ENCODE assay signal across 19 cellular contexts in genomic region chr15:25329685-25330084, GRCh38.
DNase-seq lines count a peak whose midpoint lies in the region; ATAC-seq and TF ChIP-seq lines count a peak whose summit lies in the region.
"Had no signal": no experiment of that assay in that cellular context is flagged by ENCODE, and none has a peak within 500 bp of the region (broad histone marks: within the 10 kb centered on the region; RNA-seq: fewer than 3 reads in every experiment).

No MANE protein-coding gene starts in this region.

- 63 to 75% methylated on average over 2 of the region's 2 CpGs for WGBS in heart right ventricle, 2 donors

- H3K4me3 ChIP-seq in heart right ventricle = no peak overlapping the region
- H3K4me3 ChIP-seq: A549 had no signal

- H3K9me3 Mint-ChIP-seq in activated naive CD8-positive, alpha-beta T cell treated with anti-CD3 and anti-CD28 coated beads, Interleukin-2, amount 50 U/mL, for 24 hours = peaks cover 19% of the 10 kb centered on the region
- peaks cover 18% of the 10 kb centered on the region for H3K9me3 Mint-ChIP-seq in activated naive CD8-positive, alpha-beta T cell treated with anti-CD3 and anti-CD28 coated beads for 36 hours
- H3K9me3 Mint-ChIP-seq in stimulated activated naive B cell treated with anti-CD40 and anti-IgM and Interleukin-4, amounts not matched to agents 10 μg/mL and 1 μg/mL and 100 μg/mL, for 72 hours = peaks cover 5 to 14% of the 10 kb centered on the region in 2 donors

- DNase-seq in activated naive CD8-positive, alpha-beta T cell treated with anti-CD3 and anti-CD28 coated beads, Interleukin-2, amount 50 U/mL, for 24 hours = no peak
- DNase-seq in activated naive CD8-positive, alpha-beta T cell treated with anti-CD3 and anti-CD28 coated beads for 36 hours = no peak
- DNase-seq in NAMALWA (ENCODE audit: low spot score) (peak; percentile 84), left kidney (ENCODE audit: low read depth, low spot score) (peak; percentile 62), NCI-H1930 (lab: John Stamatoyannopoulos, UW) (no peak), heart right ventricle (no peak)
- DNase-seq in stimulated activated naive B cell treated with anti-CD40 and anti-IgM and Interleukin-4, amounts not matched to agents 10 μg/mL and 1 μg/mL and 100 μg/mL, for 72 hours = no peak
- no peak for DNase-seq in effector CD8-positive, alpha-beta T cell (lab: John Stamatoyannopoulos, UW)
- DNase-seq: CD4-positive, CD25-positive, alpha-beta regulatory T cell; DMS153; GDM1; KBM-7; NCI-H1105; NCI-H146; NCI-H2081 had no signal

- H3K4me1 Mint-ChIP-seq in activated naive CD8-positive, alpha-beta T cell treated with anti-CD3 and anti-CD28 coated beads, Interleukin-2, amount 50 U/mL, for 24 hours = peaks cover 22% of the 10 kb centered on the region
- peaks cover 6% of the 10 kb centered on the region for H3K4me1 Mint-ChIP-seq in activated naive CD8-positive, alpha-beta T cell treated with anti-CD3 and anti-CD28 coated beads for 36 hours
- peaks cover 35 to 59% of the 10 kb centered on the region in 2 donors for H3K4me1 Mint-ChIP-seq in stimulated activated naive B cell treated with anti-CD40 and anti-IgM and Interleukin-4, amounts not matched to agents 10 μg/mL and 1 μg/mL and 100 μg/mL, for 72 hours
- H3K4me1 Mint-ChIP-seq: CD4-positive, CD25-positive, alpha-beta regulatory T cell had no signal

- H3K9me3 ChIP-seq in heart right ventricle = peaks cover 0 to 9% (median 0%) of the 10 kb centered on the region in 11 donors
- H3K9me3 ChIP-seq: A549 had no signal

- H3K36me3 ChIP-seq in heart right ventricle = peaks cover 0 to 24% (median 6%) of the 10 kb centered on the region in 9 donors

- no peak for TF ChIP-seq CTCF in heart right ventricle (IDR thresholded peaks at IDR 0.05)

- H3K27ac ChIP-seq in heart right ventricle = no peak overlapping the region
- H3K27ac ChIP-seq: A549, HL-60 had no signal

- no peaks in the 10 kb centered on the region for H3K27me3 ChIP-seq in heart right ventricle

- H3K36me3 Mint-ChIP-seq in activated naive CD8-positive, alpha-beta T cell treated with anti-CD3 and anti-CD28 coated beads, Interleukin-2, amount 50 U/mL, for 24 hours (ENCODE audit: low read depth) = peaks cover 75% of the 10 kb centered on the region
- peaks cover 82% of the 10 kb centered on the region for H3K36me3 Mint-ChIP-seq in activated naive CD8-positive, alpha-beta T cell treated with anti-CD3 and anti-CD28 coated beads for 36 hours
- peaks cover 65 to 92% of the 10 kb centered on the region in 2 donors for H3K36me3 Mint-ChIP-seq in stimulated activated naive B cell treated with anti-CD40 and anti-IgM and Interleukin-4, amounts not matched to agents 10 μg/mL and 1 μg/mL and 100 μg/mL, for 72 hours

- H3K27me3 Mint-ChIP-seq in activated naive CD8-positive, alpha-beta T cell treated with anti-CD3 and anti-CD28 coated beads, Interleukin-2, amount 50 U/mL, for 24 hours = no peaks in the 10 kb centered on the region
- H3K27me3 Mint-ChIP-seq in activated naive CD8-positive, alpha-beta T cell treated with anti-CD3 and anti-CD28 coated beads for 36 hours = no peaks in the 10 kb centered on the region
- H3K27me3 Mint-ChIP-seq in stimulated activated naive B cell treated with anti-CD40 and anti-IgM and Interleukin-4, amounts not matched to agents 10 μg/mL and 1 μg/mL and 100 μg/mL, for 72 hours = no peaks in the 10 kb centered on the region
- H3K27me3 Mint-ChIP-seq: B cell had no signal

- no peak overlapping the region for H3K4me3 Mint-ChIP-seq in activated naive CD8-positive, alpha-beta T cell treated with anti-CD3 and anti-CD28 coated beads, Interleukin-2, amount 50 U/mL, for 24 hours
- no peak overlapping the region for H3K4me3 Mint-ChIP-seq in activated naive CD8-positive, alpha-beta T cell treated with anti-CD3 and anti-CD28 coated beads for 36 hours
- no peak overlapping the region for H3K4me3 Mint-ChIP-seq in stimulated activated naive B cell treated with anti-CD40 and anti-IgM and Interleukin-4, amounts not matched to agents 10 μg/mL and 1 μg/mL and 100 μg/mL, for 72 hours
- H3K4me3 Mint-ChIP-seq: B cell; CD4-positive, CD25-positive, alpha-beta regulatory T cell had no signal

- ATAC-seq in activated naive CD8-positive, alpha-beta T cell treated with anti-CD3 and anti-CD28 coated beads, Interleukin-2, amount 50 U/mL, for 24 hours = peak; percentile 20
- ATAC-seq in stimulated activated naive B cell treated with anti-CD40 and anti-IgM and Interleukin-4, amounts not matched to agents 10 μg/mL and 1 μg/mL and 100 μg/mL, for 72 hours (replicated peaks) = peak; percentile 73 to 76
- ATAC-seq in heart right ventricle = no peak
- ATAC-seq: A549, Panc1 had no signal

- H3K27ac Mint-ChIP-seq in activated naive CD8-positive, alpha-beta T cell treated with anti-CD3 and anti-CD28 coated beads, Interleukin-2, amount 50 U/mL, for 24 hours = no peak overlapping the region
- no peak overlapping the region for H3K27ac Mint-ChIP-seq in activated naive CD8-positive, alpha-beta T cell treated with anti-CD3 and anti-CD28 coated beads for 36 hours
- H3K27ac Mint-ChIP-seq in stimulated activated naive B cell treated with anti-CD40 and anti-IgM and Interleukin-4, amounts not matched to agents 10 μg/mL and 1 μg/mL and 100 μg/mL, for 72 hours = no peak overlapping the region
- H3K27ac Mint-ChIP-seq: B cell; CD4-positive, CD25-positive, alpha-beta regulatory T cell had no signal

- peaks cover 0 to 6% (median 0%) of the 10 kb centered on the region in 9 donors for H3K4me1 ChIP-seq in heart right ventricle
- H3K4me1 ChIP-seq: A549 had no signal

- intact Hi-C loops in heart right ventricle (cut with DNase I) = loop anchor here in 1 of 10 donors (10.0 kb wide), 1 partner anchor 55 kb away; no protein-coding TSS in a partner anchor

Comparison
In these comparisons a context has a peak if more than half of its experiments do, and no peak if none do; other contexts are left out.
1. ATAC-seq: peak in activated naive CD8-positive, alpha-beta T cell treated with anti-CD3 and anti-CD28 coated beads, Interleukin-2, amount 50 U/mL, for 24 hours (single experiment) and stimulated activated naive B cell treated with anti-CD40 and anti-IgM and Interleukin-4, amounts not matched to agents 10 μg/mL and 1 μg/mL and 100 μg/mL, for 72 hours (2 of 2); none in heart right ventricle (0 of 8).
2. DNase-seq: peak in NAMALWA (single experiment) and left kidney (single experiment); none in activated naive CD8-positive, alpha-beta T cell treated with anti-CD3 and anti-CD28 coated beads, Interleukin-2, amount 50 U/mL, for 24 hours (single experiment), activated naive CD8-positive, alpha-beta T cell treated with anti-CD3 and anti-CD28 coated beads for 36 hours (single experiment), stimulated activated naive B cell treated with anti-CD40 and anti-IgM and Interleukin-4, amounts not matched to agents 10 μg/mL and 1 μg/mL and 100 μg/mL, for 72 hours (single experiment), effector CD8-positive, alpha-beta T cell (single experiment), NCI-H1930 (0 of 2) and heart right ventricle (0 of 2).